ENCODE assay signal across 21 cellular contexts in genomic region chr18:48986851-48987761, GRCh38. TPM values are rescaled to one million over a fixed set of nuclear protein-coding genes. Genes with fewer than 3 reads are reported as not detected.
DNase-seq lines count a peak whose midpoint lies in the region; ATAC-seq, FAIRE-seq and TF ChIP-seq lines count a peak whose summit lies in the region.
"Had no signal": no experiment of that assay in that cellular context is flagged by ENCODE, and none has a peak within 500 bp of the region (broad histone marks: within the 10 kb centered on the region; RNA-seq: fewer than 3 reads in every experiment).

No MANE protein-coding gene starts in this region.

- TF ChIP-seq EP300 in tibial nerve (IDR thresholded peaks at IDR 0.05), result no peak

- peak overlapping the region; percentile 81 for H3K27ac Mint-ChIP-seq in osteocyte (ENCODE audit: unreplicated experiment)
- H3K27ac Mint-ChIP-seq: CD8-positive, alpha-beta T cell; HFFc6 had no signal

- TF ChIP-seq POLR2A in tibial nerve (IDR thresholded peaks at IDR 0.05), result no peak

- no peaks in the 10 kb centered on the region for H3K36me3 Mint-ChIP-seq in osteocyte (ENCODE audit: unreplicated experiment)
- H3K36me3 Mint-ChIP-seq: CD8-positive, alpha-beta T cell had no signal

- ATAC-seq in HG02610 (IDR thresholded peaks at IDR 0.05; ENCODE audit: unreplicated experiment), result no peak
- no peak for ATAC-seq in HG03280 (IDR thresholded peaks at IDR 0.05; ENCODE audit: unreplicated experiment)
- ATAC-seq: CD8-positive, alpha-beta T cell had no signal

- H3K9ac ChIP-seq in kidney (ENCODE audit: low read length in 2 of 2), result no peak overlapping the region

- peak overlapping the region; percentile 72 to 86 for H3K27ac ChIP-seq in ascending aorta
- H3K27ac ChIP-seq in kidney (ENCODE audit: low read depth in 2 of 2, low read length in 2 of 2), result no peak overlapping the region
- no peak overlapping the region for H3K27ac ChIP-seq in tibial nerve

- H3K27me3 ChIP-seq in ascending aorta (no peaks in the 10 kb centered on the region), tibial nerve (no peaks in the 10 kb centered on the region)
- H3K27me3 ChIP-seq: BE2C had no signal

- FAIRE-seq in kidney (lab: Jason Lieb, UNC), result no peak
- FAIRE-seq: D721Med had no signal

- H3K4me1 ChIP-seq in ascending aorta, result peaks cover 17 to 33% of the 10 kb centered on the region in 2 donors
- peaks cover 0 to 2% of the 10 kb centered on the region in 2 donors for H3K4me1 ChIP-seq in kidney (ENCODE audit: control insufficient read depth in 1 of 2, insufficient read depth in 1 of 2, low read depth in 1 of 2, low read length in 2 of 2)
- peaks cover 0 to 29% (median 4%) of the 10 kb centered on the region in 4 donors for H3K4me1 ChIP-seq in tibial nerve

- H3K9me3 ChIP-seq in ascending aorta, result no peaks in the 10 kb centered on the region
- H3K9me3 ChIP-seq in kidney (ENCODE audit: control insufficient read depth in 1 of 2, low read length in 2 of 2), result no peaks in the 10 kb centered on the region
- no peaks in the 10 kb centered on the region for H3K9me3 ChIP-seq in tibial nerve
- H3K9me3 ChIP-seq: BE2C had no signal

- DNase-seq in ascending aorta (ENCODE audit: low spot score in 2 of 2), result no peak
- DNase-seq in kidney, result peak; percentile 51
- no peak for DNase-seq in osteocyte (ENCODE audit: extremely low spot score, unreplicated experiment)
- DNase-seq in NCI-H1048 (lab: John Stamatoyannopoulos, UW), result no peak
- DNase-seq in tibial nerve (ENCODE audit: low spot score in 2 of 2), result no peak
- DNase-seq: BE2C; CD8-positive, alpha-beta T cell; DND-41; GDM1; GOT3; HFFc6; IMR-90; Kasumi-1; NCI-H1930; NCI-H2171; NCI-H446 treated with DMSO at 0.1 percent for 48 hours; NCI-H774; SIG-M5 had no signal

- H3K36me3 ChIP-seq in ascending aorta (no peaks in the 10 kb centered on the region), kidney (ENCODE audit: control insufficient read depth in 1 of 2, insufficient read depth in 2 of 2, low read length in 2 of 2) (no peaks in the 10 kb centered on the region), tibial nerve (no peaks in the 10 kb centered on the region)
- H3K36me3 ChIP-seq: BE2C had no signal

- peaks cover 80% of the 10 kb centered on the region for H3K4me1 Mint-ChIP-seq in osteocyte (ENCODE audit: unreplicated experiment)

- H3K4me3 ChIP-seq in ascending aorta (no peak overlapping the region), kidney (ENCODE audit: low read length in 2 of 2) (no peak overlapping the region), tibial nerve (no peak overlapping the region)

- no peak for TF ChIP-seq CTCF in ascending aorta (IDR thresholded peaks at IDR 0.05)
- TF ChIP-seq CTCF in kidney (IDR thresholded peaks at IDR 0.05; ENCODE audit: borderline replicate concordance, extremely low read depth, insufficient read depth), result no peak
- TF ChIP-seq CTCF in osteocyte (IDR thresholded peaks at IDR 0.05), result no peak
- TF ChIP-seq CTCF in tibial nerve (IDR thresholded peaks at IDR 0.05), result no peak

- intact Hi-C loops in ascending aorta (cut with DNase I), result no loop called here
- intact Hi-C loops in kidney (cut with DNase I), result no loop called here

- no peak overlapping the region for H3K4me3 Mint-ChIP-seq in osteocyte (ENCODE audit: unreplicated experiment)
- H3K4me3 Mint-ChIP-seq: CD8-positive, alpha-beta T cell; HFFc6 had no signal

- WGBS in tibial nerve, 2 donors, result 73 to 79% methylated on average over 20 of the region's 20 CpGs

- H3K9me3 Mint-ChIP-seq in osteocyte (ENCODE audit: unreplicated experiment), result no peaks in the 10 kb centered on the region
- H3K9me3 Mint-ChIP-seq: CD8-positive, alpha-beta T cell; HFFc6 had no signal

- no peaks in the 10 kb centered on the region for H3K27me3 Mint-ChIP-seq in osteocyte (ENCODE audit: unreplicated experiment)

RNA-seq across cellular contexts. Expression of gene SMAD7, which starts 36.3 kb away (rescaled TPM):
- total RNA-seq in ascending aorta (76.5 TPM), kidney (32.6 TPM), osteocyte (53.6 and 55.8 TPM in 2 replicates), tibial nerve (10 to 100 TPM; 34.3 to 56.8 (median 35.6) TPM)
- polyA plus RNA-seq in kidney (ENCODE audit: insufficient read depth, low read depth, low replicate concordance), result 17.3 TPM

Comparison
In these comparisons a context has a peak if more than half of its experiments do, and no peak if none do; other contexts are left out.
1. H3K27ac ChIP-seq: peak in ascending aorta (2 of 2); none in kidney (0 of 2) and tibial nerve (0 of 4).